ENCODE assay signal across 8 cellular contexts in the genomic region with DNA sequence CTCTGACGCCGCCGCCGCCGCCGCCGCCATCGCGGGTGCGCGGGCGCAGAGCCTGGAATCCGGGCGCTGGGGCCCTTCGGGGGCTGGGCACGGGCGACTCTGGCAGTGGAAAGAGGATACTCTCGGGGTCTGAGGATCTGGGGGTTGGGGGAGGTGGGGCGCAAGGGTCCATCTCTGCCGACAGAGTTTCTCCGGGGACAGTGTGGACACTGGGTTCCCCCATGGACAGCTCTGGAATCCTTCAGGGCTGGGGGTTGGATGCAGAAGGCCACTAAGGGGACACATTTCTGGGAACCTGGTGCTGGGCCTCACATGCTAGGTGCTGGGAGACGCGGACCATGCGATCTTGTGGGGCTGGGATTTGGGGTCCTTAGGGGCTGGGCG.
A peak's percentile ranks its signal among the peaks of the same experiment; 100 is the strongest.
DNase-seq lines count a peak whose midpoint lies in the region; ATAC-seq and TF ChIP-seq lines count a peak whose summit lies in the region.

No MANE protein-coding gene starts in this region.

- peaks cover 3% of the 10 kb centered on the region; the same call in 1 of the 2 replicates for H3K36me3 ChIP-seq in RWPE2 (ENCODE audit: low read depth)

- peak; percentile 36 for DNase-seq in NCI-H2171 treated with DMSO at 0.1 percent for 48 hours (lab: John Stamatoyannopoulos, UW)
- DNase-seq in NCI-H2171 (lab: John Stamatoyannopoulos, UW) = no peak
- no peak for DNase-seq in RWPE2 (ENCODE audit: low spot score)
- DNase-seq in fibroblast of pulmonary artery (ENCODE audit: low read depth) = no peak
- DNase-seq in NCI-H69 (lab: John Stamatoyannopoulos, UW) = no peak
- no peak for DNase-seq in NCI-H1436 treated with DMSO at 0.1 percent for 48 hours (lab: John Stamatoyannopoulos, UW)

- no peaks in the 10 kb centered on the region for H3K9me3 ChIP-seq in RWPE2 (ENCODE audit: severe bottlenecking)

- H3K4me1 ChIP-seq in RWPE2 (ENCODE audit: insufficient read depth, poor library complexity, severe bottlenecking) = no peaks in the 10 kb centered on the region

- H3K27ac ChIP-seq in RWPE2 (ENCODE audit: poor library complexity, severe bottlenecking) (peak overlapping the region; percentile 22), skin epidermis (peak overlapping the region in 3 of 21 experiments; percentile 9 to 42 (median 21))

- H3K4me3 ChIP-seq in RWPE2 (ENCODE audit: severe bottlenecking) = peak overlapping the region; percentile 42
- H3K4me3 ChIP-seq in fibroblast of pulmonary artery (replicated peaks; ENCODE audit: low read depth, low read length) = peak overlapping the region; percentile 17
- peak overlapping the region; percentile 24 to 41 (median 29) for H3K4me3 ChIP-seq in skin epidermis

- TF ChIP-seq CTCF in RWPE2 (IDR thresholded peaks at IDR 0.05; ENCODE audit: poor library complexity, severe bottlenecking) (no peak), fibroblast of pulmonary artery (IDR thresholded peaks at IDR 0.05; ENCODE audit: low read length, missing control alignments) (no peak)

- H3K27me3 ChIP-seq in RWPE2 (ENCODE audit: insufficient read depth, poor library complexity, severe bottlenecking) = peaks cover 7% of the 10 kb centered on the region

- no peak for ATAC-seq in RWPE2 (ENCODE audit: low read depth)
- no peak for ATAC-seq in GM19328 (IDR thresholded peaks at IDR 0.05; ENCODE audit: unreplicated experiment)
